In the genomic region with DNA sequence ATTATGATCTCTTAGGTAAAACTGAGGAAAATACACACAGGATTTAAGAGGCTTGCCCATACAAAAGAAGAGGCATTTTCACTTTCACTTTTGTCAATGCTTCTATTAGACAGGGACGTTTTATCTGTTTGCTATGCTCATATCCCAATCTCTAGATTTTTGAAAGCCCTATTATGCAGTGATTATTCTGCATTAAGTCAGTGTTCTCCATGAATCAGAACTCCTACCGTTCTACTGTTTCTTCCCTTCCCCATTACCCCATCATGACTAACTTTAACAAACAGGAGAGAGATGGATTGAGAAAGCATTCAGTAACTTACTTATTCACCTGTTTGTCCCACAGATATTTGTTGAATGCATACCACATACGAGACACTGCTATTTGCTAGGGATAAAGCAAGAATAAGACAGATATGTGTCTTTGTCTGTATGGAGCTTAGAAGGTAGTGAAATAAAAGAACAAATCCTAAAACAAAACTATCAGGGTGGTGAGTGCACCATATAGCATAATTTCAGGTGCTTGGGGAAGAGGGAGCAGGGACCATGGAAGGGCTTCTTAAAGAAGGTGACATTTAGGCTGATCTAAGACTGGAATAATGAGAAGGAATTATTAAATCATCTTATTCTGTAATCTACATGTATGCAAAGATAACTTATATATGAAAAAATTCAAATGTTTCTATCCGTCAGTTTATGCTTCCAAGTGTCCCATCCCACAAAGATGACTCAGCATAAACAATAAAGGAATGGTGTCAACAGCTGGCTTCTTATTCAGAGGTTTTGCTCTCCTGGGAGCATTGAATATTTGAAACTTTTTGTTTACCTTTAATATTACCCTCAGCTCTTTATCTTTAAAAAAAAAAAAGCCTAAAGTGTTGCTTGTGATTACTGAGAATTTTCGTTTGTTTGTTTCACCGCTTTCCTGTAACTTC, we compare ENCODE assay signal across 8 cellular contexts.
DNase-seq lines count a peak whose midpoint lies in the region; ATAC-seq, FAIRE-seq and TF ChIP-seq lines count a peak whose summit lies in the region.

No MANE protein-coding gene starts in this region.

- no peaks in the 10 kb centered on the region for H3K36me3 ChIP-seq in CD8-positive, alpha-beta T cell (ENCODE audit: insufficient read depth, low read length)
- no peaks in the 10 kb centered on the region for H3K36me3 ChIP-seq in ascending aorta
- no peaks in the 10 kb centered on the region for H3K36me3 ChIP-seq in muscle layer of duodenum (ENCODE audit: control insufficient read depth in 1 of 2, insufficient read depth in 2 of 2, low read length in 2 of 2)
- no peaks in the 10 kb centered on the region for H3K36me3 ChIP-seq in HAP-1 (replicated peaks)

- peaks cover 16% of the 10 kb centered on the region for H3K4me1 Mint-ChIP-seq in CD8-positive, alpha-beta T cell (ENCODE audit: low read depth)

- H3K27ac Mint-ChIP-seq in CD8-positive, alpha-beta T cell: peak overlapping the region; percentile 84

- POLR2A ChIA-PET in CD8-positive, alpha-beta T cell (lab: Charles Lee): interaction anchor here (0.6 kb wide), 1 partner anchor 8 kb away, joined by 5 read pairs; no protein-coding TSS in a partner anchor

- CTCF ChIA-PET in CD8-positive, alpha-beta T cell (lab: Charles Lee): no interaction called here

- peaks cover 4% of the 10 kb centered on the region for H3K9me3 Mint-ChIP-seq in CD8-positive, alpha-beta T cell

- no peaks in the 10 kb centered on the region for H3K9me3 ChIP-seq in CD8-positive, alpha-beta T cell (ENCODE audit: low read length)
- H3K9me3 ChIP-seq in ascending aorta (no peaks in the 10 kb centered on the region), muscle layer of duodenum (ENCODE audit: control insufficient read depth in 1 of 2, low read length in 2 of 2) (no peaks in the 10 kb centered on the region), HAP-1 (no peaks in the 10 kb centered on the region)

- FAIRE-seq in HTR-8/SVneo (lab: Jason Lieb, UNC): no peak

- H3K4me1 ChIP-seq in CD8-positive, alpha-beta T cell (ENCODE audit: insufficient read depth, low read length): no peaks in the 10 kb centered on the region
- H3K4me1 ChIP-seq in ascending aorta (no peaks in the 10 kb centered on the region), muscle layer of duodenum (ENCODE audit: control insufficient read depth in 1 of 2, insufficient read depth in 2 of 2, low read length in 2 of 2) (no peaks in the 10 kb centered on the region), HAP-1 (no peaks in the 10 kb centered on the region)

- H3K4me3 Mint-ChIP-seq in CD8-positive, alpha-beta T cell: peak overlapping the region; percentile 84

- no peak for DNase-seq in CD8-positive, alpha-beta T cell
- DNase-seq in HT-29 (ENCODE audit: low spot score): peak; percentile 11
- no peak for DNase-seq in ascending aorta (ENCODE audit: low spot score in 2 of 2)
- no peak for DNase-seq in HAP-1 (ENCODE audit: low spot score in 2 of 2)
- no peak for DNase-seq in HTR-8/SVneo (ENCODE audit: insufficient read length, low spot score)
- no peak for DNase-seq in activated CD4-positive, CD25-positive, alpha-beta regulatory T cell treated with anti-CD3 and anti-CD28 coated beads, Interleukin-2, amount 50 U/mL, for 72 hours

- intact Hi-C loops in CD8-positive, alpha-beta T cell (cut with DNase I, micrococcal nuclease): no loop called here
- intact Hi-C loops in ascending aorta (cut with DNase I): no loop called here

- H3K27me3 Mint-ChIP-seq in CD8-positive, alpha-beta T cell (ENCODE audit: low read depth): peaks cover 5% of the 10 kb centered on the region

- H3K36me3 Mint-ChIP-seq in CD8-positive, alpha-beta T cell: no peaks in the 10 kb centered on the region

- peak overlapping the region; percentile 48 for H3K4me3 ChIP-seq in CD8-positive, alpha-beta T cell (ENCODE audit: low read depth, low read length)
- H3K4me3 ChIP-seq in ascending aorta: peak overlapping the region; percentile 13 to 22
- peak overlapping the region; percentile 54 to 60 for H3K4me3 ChIP-seq in muscle layer of duodenum (ENCODE audit: low read depth in 1 of 2, low read length in 2 of 2)
- H3K4me3 ChIP-seq in HAP-1: no peak overlapping the region

- no peak for TF ChIP-seq CTCF in CD8-positive, alpha-beta T cell (IDR thresholded peaks at IDR 0.05)
- TF ChIP-seq CTCF in ascending aorta (IDR thresholded peaks at IDR 0.05): no peak

- no peak overlapping the region for H3K27ac ChIP-seq in CD8-positive, alpha-beta T cell (ENCODE audit: low read depth, low read length)
- H3K27ac ChIP-seq in ascending aorta: no peak overlapping the region
- no peak overlapping the region for H3K27ac ChIP-seq in muscle layer of duodenum (ENCODE audit: low read length)

- H3K27me3 ChIP-seq in CD8-positive, alpha-beta T cell (ENCODE audit: insufficient read depth, low read length): no peaks in the 10 kb centered on the region
- H3K27me3 ChIP-seq in ascending aorta: no peaks in the 10 kb centered on the region
- no peaks in the 10 kb centered on the region for H3K27me3 ChIP-seq in muscle layer of duodenum (ENCODE audit: low read depth, low read length)
- H3K27me3 ChIP-seq in HAP-1 (ENCODE audit: low read depth): no peaks in the 10 kb centered on the region

- in situ Hi-C loops in HAP-1 (cut with MboI; ENCODE audit: low sequenced_read_pairs): no loop called here

- no peak for ATAC-seq in CD8-positive, alpha-beta T cell
- peak; percentile 84 for ATAC-seq in GM19455 (IDR thresholded peaks at IDR 0.05; ENCODE audit: unreplicated experiment)
